Comparison of ENCODE assay signal across 2 cellular contexts in genomic region chr9:124428751-124429529, GRCh38.
TF ChIP-seq lines count a peak whose summit lies in the region.

No MANE protein-coding gene starts in this region.

TF ChIP-seq in GM23338, 12 proteins besides CTCF, POLR2A, EP300 and RAD21:
- no peak for TF ChIP-seq EZH2 (IDR thresholded peaks at IDR 0.05; ENCODE audit: low read depth, unreplicated experiment)
- no peak for TF ChIP-seq STAT1 (IDR thresholded peaks at IDR 0.05; ENCODE audit: unreplicated experiment)
- TF ChIP-seq, protein P1, sequence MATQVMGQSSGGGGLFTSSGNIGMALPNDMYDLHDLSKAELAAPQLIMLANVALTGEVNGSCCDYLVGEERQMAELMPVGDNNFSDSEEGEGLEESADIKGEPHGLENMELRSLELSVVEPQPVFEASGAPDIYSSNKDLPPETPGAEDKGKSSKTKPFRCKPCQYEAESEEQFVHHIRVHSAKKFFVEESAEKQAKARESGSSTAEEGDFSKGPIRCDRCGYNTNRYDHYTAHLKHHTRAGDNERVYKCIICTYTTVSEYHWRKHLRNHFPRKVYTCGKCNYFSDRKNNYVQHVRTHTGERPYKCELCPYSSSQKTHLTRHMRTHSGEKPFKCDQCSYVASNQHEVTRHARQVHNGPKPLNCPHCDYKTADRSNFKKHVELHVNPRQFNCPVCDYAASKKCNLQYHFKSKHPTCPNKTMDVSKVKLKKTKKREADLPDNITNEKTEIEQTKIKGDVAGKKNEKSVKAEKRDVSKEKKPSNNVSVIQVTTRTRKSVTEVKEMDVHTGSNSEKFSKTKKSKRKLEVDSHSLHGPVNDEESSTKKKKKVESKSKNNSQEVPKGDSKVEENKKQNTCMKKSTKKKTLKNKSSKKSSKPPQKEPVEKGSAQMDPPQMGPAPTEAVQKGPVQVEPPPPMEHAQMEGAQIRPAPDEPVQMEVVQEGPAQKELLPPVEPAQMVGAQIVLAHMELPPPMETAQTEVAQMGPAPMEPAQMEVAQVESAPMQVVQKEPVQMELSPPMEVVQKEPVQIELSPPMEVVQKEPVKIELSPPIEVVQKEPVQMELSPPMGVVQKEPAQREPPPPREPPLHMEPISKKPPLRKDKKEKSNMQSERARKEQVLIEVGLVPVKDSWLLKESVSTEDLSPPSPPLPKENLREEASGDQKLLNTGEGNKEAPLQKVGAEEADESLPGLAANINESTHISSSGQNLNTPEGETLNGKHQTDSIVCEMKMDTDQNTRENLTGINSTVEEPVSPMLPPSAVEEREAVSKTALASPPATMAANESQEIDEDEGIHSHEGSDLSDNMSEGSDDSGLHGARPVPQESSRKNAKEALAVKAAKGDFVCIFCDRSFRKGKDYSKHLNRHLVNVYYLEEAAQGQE (IDR thresholded peaks at IDR 0.05; ENCODE audit: unreplicated experiment), result no peak
- TF ChIP-seq POLR2AphosphoS5 (IDR thresholded peaks at IDR 0.05; ENCODE audit: low read depth), result no peak
- TF ChIP-seq NANOG (IDR thresholded peaks at IDR 0.05; ENCODE audit: borderline replicate concordance), result no peak
- TF ChIP-seq EZH2phosphoT487 (IDR thresholded peaks at IDR 0.05; ENCODE audit: unreplicated experiment), result no peak
- TF ChIP-seq, protein P2, sequence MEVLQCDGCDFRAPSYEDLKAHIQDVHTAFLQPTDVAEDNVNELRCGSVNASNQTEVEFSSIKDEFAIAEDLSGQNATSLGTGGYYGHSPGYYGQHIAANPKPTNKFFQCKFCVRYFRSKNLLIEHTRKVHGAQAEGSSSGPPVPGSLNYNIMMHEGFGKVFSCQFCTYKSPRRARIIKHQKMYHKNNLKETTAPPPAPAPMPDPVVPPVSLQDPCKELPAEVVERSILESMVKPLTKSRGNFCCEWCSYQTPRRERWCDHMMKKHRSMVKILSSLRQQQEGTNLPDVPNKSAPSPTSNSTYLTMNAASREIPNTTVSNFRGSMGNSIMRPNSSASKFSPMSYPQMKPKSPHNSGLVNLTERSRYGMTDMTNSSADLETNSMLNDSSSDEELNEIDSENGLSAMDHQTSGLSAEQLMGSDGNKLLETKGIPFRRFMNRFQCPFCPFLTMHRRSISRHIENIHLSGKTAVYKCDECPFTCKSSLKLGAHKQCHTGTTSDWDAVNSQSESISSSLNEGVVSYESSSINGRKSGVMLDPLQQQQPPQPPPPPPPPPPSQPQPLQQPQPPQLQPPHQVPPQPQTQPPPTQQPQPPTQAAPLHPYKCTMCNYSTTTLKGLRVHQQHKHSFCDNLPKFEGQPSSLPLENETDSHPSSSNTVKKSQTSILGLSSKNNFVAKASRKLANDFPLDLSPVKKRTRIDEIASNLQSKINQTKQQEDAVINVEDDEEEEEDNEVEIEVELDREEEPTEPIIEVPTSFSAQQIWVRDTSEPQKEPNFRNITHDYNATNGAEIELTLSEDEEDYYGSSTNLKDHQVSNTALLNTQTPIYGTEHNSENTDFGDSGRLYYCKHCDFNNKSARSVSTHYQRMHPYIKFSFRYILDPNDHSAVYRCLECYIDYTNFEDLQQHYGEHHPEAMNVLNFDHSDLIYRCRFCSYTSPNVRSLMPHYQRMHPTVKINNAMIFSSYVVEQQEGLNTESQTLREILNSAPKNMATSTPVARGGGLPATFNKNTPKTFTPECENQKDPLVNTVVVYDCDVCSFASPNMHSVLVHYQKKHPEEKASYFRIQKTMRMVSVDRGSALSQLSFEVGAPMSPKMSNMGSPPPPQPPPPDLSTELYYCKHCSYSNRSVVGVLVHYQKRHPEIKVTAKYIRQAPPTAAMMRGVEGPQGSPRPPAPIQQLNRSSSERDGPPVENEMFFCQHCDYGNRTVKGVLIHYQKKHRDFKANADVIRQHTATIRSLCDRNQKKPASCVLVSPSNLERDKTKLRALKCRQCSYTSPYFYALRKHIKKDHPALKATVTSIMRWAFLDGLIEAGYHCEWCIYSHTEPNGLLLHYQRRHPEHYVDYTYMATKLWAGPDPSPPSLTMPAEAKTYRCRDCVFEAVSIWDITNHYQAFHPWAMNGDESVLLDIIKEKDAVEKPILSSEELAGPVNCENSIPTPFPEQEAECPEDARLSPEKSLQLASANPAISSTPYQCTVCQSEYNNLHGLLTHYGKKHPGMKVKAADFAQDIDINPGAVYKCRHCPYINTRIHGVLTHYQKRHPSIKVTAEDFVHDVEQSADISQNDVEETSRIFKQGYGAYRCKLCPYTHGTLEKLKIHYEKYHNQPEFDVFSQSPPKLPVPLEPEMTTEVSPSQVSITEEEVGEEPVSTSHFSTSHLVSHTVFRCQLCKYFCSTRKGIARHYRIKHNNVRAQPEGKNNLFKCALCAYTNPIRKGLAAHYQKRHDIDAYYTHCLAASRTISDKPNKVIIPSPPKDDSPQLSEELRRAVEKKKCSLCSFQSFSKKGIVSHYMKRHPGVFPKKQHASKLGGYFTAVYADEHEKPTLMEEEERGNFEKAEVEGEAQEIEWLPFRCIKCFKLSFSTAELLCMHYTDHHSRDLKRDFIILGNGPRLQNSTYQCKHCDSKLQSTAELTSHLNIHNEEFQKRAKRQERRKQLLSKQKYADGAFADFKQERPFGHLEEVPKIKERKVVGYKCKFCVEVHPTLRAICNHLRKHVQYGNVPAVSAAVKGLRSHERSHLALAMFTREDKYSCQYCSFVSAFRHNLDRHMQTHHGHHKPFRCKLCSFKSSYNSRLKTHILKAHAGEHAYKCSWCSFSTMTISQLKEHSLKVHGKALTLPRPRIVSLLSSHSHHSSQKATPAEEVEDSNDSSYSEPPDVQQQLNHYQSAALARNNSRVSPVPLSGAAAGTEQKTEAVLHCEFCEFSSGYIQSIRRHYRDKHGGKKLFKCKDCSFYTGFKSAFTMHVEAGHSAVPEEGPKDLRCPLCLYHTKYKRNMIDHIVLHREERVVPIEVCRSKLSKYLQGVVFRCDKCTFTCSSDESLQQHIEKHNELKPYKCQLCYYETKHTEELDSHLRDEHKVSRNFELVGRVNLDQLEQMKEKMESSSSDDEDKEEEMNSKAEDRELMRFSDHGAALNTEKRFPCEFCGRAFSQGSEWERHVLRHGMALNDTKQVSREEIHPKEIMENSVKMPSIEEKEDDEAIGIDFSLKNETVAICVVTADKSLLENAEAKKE (CRISPR knock-in tag; IDR thresholded peaks at IDR 0.05), result no peak
- TF ChIP-seq ZNF331 (CRISPR knock-in tag; IDR thresholded peaks at IDR 0.05; ENCODE audit: low read depth), result no peak
- no peak for TF ChIP-seq CREB1 (CRISPR knock-in tag; IDR thresholded peaks at IDR 0.05; ENCODE audit: low read depth)
- TF ChIP-seq, protein P3, sequence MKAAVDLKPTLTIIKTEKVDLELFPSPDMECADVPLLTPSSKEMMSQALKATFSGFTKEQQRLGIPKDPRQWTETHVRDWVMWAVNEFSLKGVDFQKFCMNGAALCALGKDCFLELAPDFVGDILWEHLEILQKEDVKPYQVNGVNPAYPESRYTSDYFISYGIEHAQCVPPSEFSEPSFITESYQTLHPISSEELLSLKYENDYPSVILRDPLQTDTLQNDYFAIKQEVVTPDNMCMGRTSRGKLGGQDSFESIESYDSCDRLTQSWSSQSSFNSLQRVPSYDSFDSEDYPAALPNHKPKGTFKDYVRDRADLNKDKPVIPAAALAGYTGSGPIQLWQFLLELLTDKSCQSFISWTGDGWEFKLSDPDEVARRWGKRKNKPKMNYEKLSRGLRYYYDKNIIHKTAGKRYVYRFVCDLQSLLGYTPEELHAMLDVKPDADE (IDR thresholded peaks at IDR 0.05), result no peak
- no peak for TF ChIP-seq ZNF114 (CRISPR knock-in tag; IDR thresholded peaks at IDR 0.05)
- no peak for TF ChIP-seq JUNB (IDR thresholded peaks at IDR 0.05; ENCODE audit: unreplicated experiment)
TF ChIP-seq in GM23338: peak in this region for 0.

TF ChIP-seq in K562, 482 proteins besides CTCF, POLR2A, EP300 and RAD21:
- no peak for TF ChIP-seq TCFL5 (CRISPR knock-in tag; conservative IDR thresholded peaks at IDR 0.05)
- TF ChIP-seq NEUROD1 (IDR thresholded peaks at IDR 0.05; ENCODE audit: borderline replicate concordance, low read depth, low read length, partially characterized antibody), result no peak
- TF ChIP-seq ZNF175 (CRISPR knock-in tag; IDR thresholded peaks at IDR 0.05; ENCODE audit: low read depth), result no peak
- TF ChIP-seq JUNB (CRISPR knock-in tag; conservative IDR thresholded peaks at IDR 0.05), result no peak
- TF ChIP-seq ATF2 (CRISPR knock-in tag; IDR thresholded peaks at IDR 0.05), result no peak
- TF ChIP-seq NCOA6 (IDR thresholded peaks at IDR 0.05), result no peak
- TF ChIP-seq, protein P4, sequence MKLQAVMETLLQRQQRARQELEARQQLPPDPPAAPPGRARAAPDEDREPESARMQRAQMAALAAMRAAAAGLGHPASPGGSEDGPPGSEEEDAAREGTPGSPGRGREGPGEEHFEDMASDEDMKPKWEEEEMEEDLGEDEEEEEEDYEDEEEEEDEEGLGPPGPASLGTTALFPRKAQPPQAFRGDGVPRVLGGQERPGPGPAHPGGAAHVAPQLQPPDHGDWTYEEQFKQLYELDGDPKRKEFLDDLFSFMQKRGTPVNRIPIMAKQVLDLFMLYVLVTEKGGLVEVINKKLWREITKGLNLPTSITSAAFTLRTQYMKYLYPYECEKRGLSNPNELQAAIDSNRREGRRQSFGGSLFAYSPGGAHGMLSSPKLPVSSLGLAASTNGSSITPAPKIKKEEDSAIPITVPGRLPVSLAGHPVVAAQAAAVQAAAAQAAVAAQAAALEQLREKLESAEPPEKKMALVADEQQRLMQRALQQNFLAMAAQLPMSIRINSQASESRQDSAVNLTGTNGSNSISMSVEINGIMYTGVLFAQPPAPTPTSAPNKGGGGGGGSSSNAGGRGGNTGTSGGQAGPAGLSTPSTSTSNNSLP (IDR thresholded peaks at IDR 0.05; ENCODE audit: borderline replicate concordance, low read depth, low read length), result no peak
- no peak for TF ChIP-seq SLC30A9 (CRISPR knock-in tag; IDR thresholded peaks at IDR 0.05)
- no peak for TF ChIP-seq NRF1 (conservative IDR thresholded peaks at IDR 0.05 in 1 of 2, IDR thresholded peaks at IDR 0.05 in 1 of 2)
- no peak for TF ChIP-seq ZNF764 (CRISPR knock-in tag; IDR thresholded peaks at IDR 0.05; ENCODE audit: low read depth)
- TF ChIP-seq, protein P5, sequence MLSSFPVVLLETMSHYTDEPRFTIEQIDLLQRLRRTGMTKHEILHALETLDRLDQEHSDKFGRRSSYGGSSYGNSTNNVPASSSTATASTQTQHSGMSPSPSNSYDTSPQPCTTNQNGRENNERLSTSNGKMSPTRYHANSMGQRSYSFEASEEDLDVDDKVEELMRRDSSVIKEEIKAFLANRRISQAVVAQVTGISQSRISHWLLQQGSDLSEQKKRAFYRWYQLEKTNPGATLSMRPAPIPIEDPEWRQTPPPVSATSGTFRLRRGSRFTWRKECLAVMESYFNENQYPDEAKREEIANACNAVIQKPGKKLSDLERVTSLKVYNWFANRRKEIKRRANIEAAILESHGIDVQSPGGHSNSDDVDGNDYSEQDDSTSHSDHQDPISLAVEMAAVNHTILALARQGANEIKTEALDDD (IDR thresholded peaks at IDR 0.05), result no peak
- TF ChIP-seq SIN3B (IDR thresholded peaks at IDR 0.05; ENCODE audit: low read depth), result no peak
- TF ChIP-seq TRIM24 (IDR thresholded peaks at IDR 0.05), result no peak
- TF ChIP-seq SMARCA4 (IDR thresholded peaks at IDR 0.05), result no peak
- no peak for TF ChIP-seq HDAC6 (IDR thresholded peaks at IDR 0.05; ENCODE audit: low read depth, low read length)
- TF ChIP-seq THRB (CRISPR knock-in tag; conservative IDR thresholded peaks at IDR 0.05), result no peak
